In the genomic region with DNA sequence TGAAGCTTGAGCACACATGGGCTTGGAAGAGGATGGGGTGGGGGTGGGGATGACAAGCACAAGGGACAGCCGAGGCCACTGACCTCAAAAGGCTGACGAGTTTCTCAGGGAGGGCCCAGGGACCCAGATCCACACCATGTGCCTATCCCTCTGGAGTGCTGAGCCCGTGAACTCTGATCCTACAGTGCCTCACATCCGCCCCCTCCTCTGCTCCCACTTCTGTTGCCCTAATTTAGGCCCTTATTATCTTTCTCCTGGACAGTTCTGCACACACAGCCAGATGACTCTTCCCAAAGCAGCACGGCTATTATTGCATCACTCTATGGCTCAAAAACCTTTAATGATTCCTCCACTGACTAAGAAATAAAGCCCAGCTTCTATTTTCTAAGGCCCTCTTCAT, we compare ENCODE assay signal across 17 cellular contexts. TPM values are rescaled to one million over a fixed set of nuclear protein-coding genes. Genes with fewer than 3 reads are reported as not detected.
DNase-seq lines count a peak whose midpoint lies in the region; ATAC-seq, FAIRE-seq and TF ChIP-seq lines count a peak whose summit lies in the region.
"Had no signal": no experiment of that assay in that cellular context is flagged by ENCODE, and none has a peak within 500 bp of the region (broad histone marks: within the 10 kb centered on the region; RNA-seq: fewer than 3 reads in every experiment).

No MANE protein-coding gene starts in this region.

- TF ChIP-seq CTCF in WERI-Rb-1 (IDR thresholded peaks at IDR 0.05; ENCODE audit: low read depth, low read length) = no peak
- no peak for TF ChIP-seq CTCF in heart right ventricle (IDR thresholded peaks at IDR 0.05)
- TF ChIP-seq CTCF in ovary (IDR thresholded peaks at IDR 0.05) = no peak

- TF ChIP-seq EP300 in ovary (IDR thresholded peaks at IDR 0.05) = no peak

- H3K4me1 ChIP-seq in heart right ventricle = peaks cover 4 to 66% (median 28%) of the 10 kb centered on the region in 9 donors
- H3K4me1 ChIP-seq in ovary (ENCODE audit: insufficient read depth) = peaks cover 11% of the 10 kb centered on the region
- H3K4me1 ChIP-seq: Caco-2 had no signal

- no peaks in the 10 kb centered on the region for H3K36me3 ChIP-seq in WERI-Rb-1
- peaks cover 0 to 31% (median 0%) of the 10 kb centered on the region in 9 donors for H3K36me3 ChIP-seq in heart right ventricle
- no peaks in the 10 kb centered on the region for H3K36me3 ChIP-seq in ovary

- H3K27me3 ChIP-seq in WERI-Rb-1 (ENCODE audit: insufficient read depth, low read depth, severe bottlenecking) (no peaks in the 10 kb centered on the region), heart right ventricle (no peaks in the 10 kb centered on the region), ovary (no peaks in the 10 kb centered on the region)

- DNase-seq in AG08395 (ENCODE audit: low spot score) = peak; percentile 13
- DNase-seq in WERI-Rb-1 = peak; percentile 42
- peak; percentile 33 to 54 for DNase-seq in heart right ventricle
- peak; percentile 52 to 71 (median 62) for DNase-seq in ovary
- no peak for DNase-seq in NCI-H345 (lab: John Stamatoyannopoulos, UW)
- no peak for DNase-seq in cerebellum (ENCODE audit: low spot score)
- no peak for DNase-seq in OCI-M2 (lab: John Stamatoyannopoulos, UW; ENCODE audit: unreplicated experiment)
- DNase-seq in HTR-8/SVneo (ENCODE audit: insufficient read length, low spot score) = no peak
- DNase-seq: activated naive CD4-positive, alpha-beta T cell treated with anti-CD3 and anti-CD28 coated beads, Interleukin-2, amount 50 U/mL, for 16 hours; Caco-2; effector memory CD8-positive, alpha-beta T cell; H9; SHP77; stimulated activated CD4-positive, alpha-beta T cell treated with anti-CD3 and anti-CD28 coated beads, Interleukin-4, amount 100 ng/mL, for 4 hours; T-helper 17 cell had no signal

- no peak overlapping the region; the same call in 1 of the 2 replicates for H3K27ac ChIP-seq in WERI-Rb-1
- peak overlapping the region in 5 of 10 donors; percentile 2 to 53 (median 44) for H3K27ac ChIP-seq in heart right ventricle
- H3K27ac ChIP-seq in ovary = peak overlapping the region in 1 of 2 donors; percentile 34
- H3K27ac ChIP-seq: skin epidermis had no signal

- ATAC-seq in heart right ventricle = peak; percentile 73 to 87 (median 82)
- ATAC-seq: activated CD4-positive, CD25-positive, alpha-beta regulatory T cell treated with anti-CD3 and anti-CD28 coated beads, Interleukin-2, amount 50 U/mL, for 24 hours; effector memory CD8-positive, alpha-beta T cell; T-helper 17 cell had no signal

- TF ChIP-seq POLR2A in ovary (IDR thresholded peaks at IDR 0.05) = no peak

- intact Hi-C loops in heart right ventricle (cut with DNase I) (no loop called here), ovary (cut with DNase I) (no loop called here)

- H3K9me3 ChIP-seq in WERI-Rb-1 (ENCODE audit: severe bottlenecking) (no peaks in the 10 kb centered on the region), heart right ventricle (no peaks in the 10 kb centered on the region), ovary (no peaks in the 10 kb centered on the region)

- no peak for FAIRE-seq in HTR-8/SVneo (lab: Jason Lieb, UNC)

- WGBS in heart right ventricle, 2 donors = 58 to 65% methylated on average over 5 of the region's 5 CpGs
- 17 to 30% (median 28%) methylated on average over 5 of the region's 5 CpGs for WGBS in ovary, 3 donors

- H3K4me3 ChIP-seq in WERI-Rb-1 (ENCODE audit: low read depth, low read length) (no peak overlapping the region), heart right ventricle (no peak overlapping the region), ovary (no peak overlapping the region)
- H3K4me3 ChIP-seq: skin epidermis had no signal

RNA-seq across cellular contexts. Expression of a gene that starts 24.8 kb away (rescaled TPM):
- 10 to 100 TPM in 1 of 10 donors, 1 to 10 TPM in 9; 1.5 to 10.6 (median 3.6) TPM for total RNA-seq in heart right ventricle
- polyA plus RNA-seq in heart right ventricle = 1 to 10 TPM; 1.2 to 1.3 TPM
- 10 to 100 TPM in 6 of 7 donors, 1 to 10 TPM in 1; 9.7 to 21.3 (median 13.2) TPM for total RNA-seq in ovary
- polyA plus RNA-seq in ovary = 10 to 100 TPM in 1 of 2 donors, 1 to 10 TPM in 1; 4.0 to 17.0 TPM
- total RNA-seq in cerebellum = 28.2 TPM

Comparison
In these comparisons a context has a peak if more than half of its experiments do, and no peak if none do; other contexts are left out.
1. DNase-seq: peak in AG08395 (single experiment), WERI-Rb-1 (single experiment), heart right ventricle (2 of 2) and ovary (5 of 5); none in NCI-H345 (single experiment), cerebellum (single experiment), OCI-M2 (single experiment) and HTR-8/SVneo (single experiment).